Comparison of ENCODE assay signal across 24 cellular contexts in genomic region chr4:130479674-130480073, GRCh38.
"Had no signal": no experiment of that assay in that cellular context is flagged by ENCODE, and none has a peak within 500 bp of the region (broad histone marks: within the 10 kb centered on the region; RNA-seq: fewer than 3 reads in every experiment).

No MANE protein-coding gene starts in this region.

- H3K27ac ChIP-seq: left ventricle myocardium inferior, pancreas, prostate gland, sigmoid colon, spleen, suprapubic skin, thoracic aorta, tibial artery, upper lobe of right lung had no signal

- H3K27me3 ChIP-seq: pancreas, sigmoid colon, spleen, suprapubic skin, tibial artery, upper lobe of right lung had no signal

- DNase-seq: hippocampal formation; left ventricle myocardium inferior; midbrain; mucosa of descending colon; naive thymus-derived CD4-positive, alpha-beta T cell; pancreas; posterior cingulate gyrus; retina; right cardiac atrium; sigmoid colon; small intestine; spleen; stimulated activated CD4-positive, alpha-beta T cell treated with anti-CD3 and anti-CD28 coated beads, Interleukin-4, amount 100 ng/mL, for 24 hours; stimulated activated naive CD4-positive, alpha-beta T cell; tibial artery; trophoblast cell; upper lobe of right lung had no signal

- H3K4me1 ChIP-seq: left ventricle myocardium inferior, pancreas, prostate gland, sigmoid colon, spleen, suprapubic skin, tibial artery, upper lobe of right lung had no signal

- ATAC-seq: mucosa of descending colon; naive thymus-derived CD4-positive, alpha-beta T cell; natural killer cell treated with Interleukin-12 subunit alpha and Interleukin-12 subunit beta and Interleukin-15 and Interleukin-18, amount 100 ng/mL, for 72 hours; pancreas; right cardiac atrium; stimulated activated effector memory CD8-positive, alpha-beta T cell treated with anti-CD3 and anti-CD28 coated beads, Interleukin-12 subunit alpha, Interleukin-12 subunit beta, amount 100 ng/mL, for 72 hours; upper lobe of right lung had no signal

- H3K4me3 ChIP-seq: left ventricle myocardium inferior, lung, mucosa of descending colon, pancreas, prostate gland, sigmoid colon, spleen, suprapubic skin, thoracic aorta, tibial artery, upper lobe of right lung had no signal

- H3K9me3 ChIP-seq: mucosa of descending colon, pancreas, prostate gland, sigmoid colon, spleen, suprapubic skin, thoracic aorta, tibial artery, upper lobe of right lung had no signal

- FAIRE-seq: pancreas, urothelium cell line had no signal

- H3K36me3 ChIP-seq: left ventricle myocardium inferior, pancreas, prostate gland, sigmoid colon, spleen, suprapubic skin, thoracic aorta, tibial artery, upper lobe of right lung had no signal
